ENCODE assay signal across 11 cellular contexts in the genomic region with DNA sequence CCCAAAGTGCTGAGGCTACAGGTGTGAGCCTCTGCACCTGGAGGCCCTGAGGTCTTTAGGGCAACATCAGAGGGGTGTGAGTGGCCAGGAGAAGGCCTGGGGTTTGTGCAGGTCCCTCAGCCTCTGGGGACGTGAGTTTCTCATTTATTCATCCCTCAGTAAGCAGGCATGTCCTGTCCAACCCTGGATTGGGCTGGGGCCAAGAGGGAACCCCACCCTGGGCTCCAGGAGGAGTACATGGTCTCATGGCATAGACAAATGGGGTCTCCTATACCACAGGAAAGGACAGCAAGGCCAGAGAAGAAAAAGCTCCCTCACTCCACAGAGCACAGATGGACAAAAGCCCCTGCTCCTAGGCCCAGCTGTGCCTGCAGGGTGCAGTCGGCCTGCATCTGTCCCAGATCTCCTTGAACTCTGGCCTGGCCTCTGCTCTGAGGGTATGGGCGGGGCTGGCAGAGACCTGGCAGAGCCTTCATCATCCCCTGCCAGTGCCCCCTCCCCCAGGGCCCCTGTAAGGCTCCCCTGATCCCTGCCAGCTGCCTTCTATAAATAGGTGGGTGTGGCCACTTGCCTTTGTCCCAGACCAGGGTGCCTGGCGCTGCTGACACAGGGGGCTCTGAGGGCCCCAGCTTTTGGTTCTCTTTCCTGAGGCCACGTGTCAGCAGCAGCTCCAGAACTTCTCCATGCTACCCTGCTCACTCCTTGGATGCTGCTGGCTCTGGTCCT. TPM values are rescaled to one million over a fixed set of nuclear protein-coding genes. Genes with fewer than 3 reads are reported as not detected.
DNase-seq lines count a peak whose midpoint lies in the region; ATAC-seq and TF ChIP-seq lines count a peak whose summit lies in the region.
"Had no signal": no experiment of that assay in that cellular context is flagged by ENCODE, and none has a peak within 500 bp of the region (broad histone marks: within the 10 kb centered on the region; RNA-seq: fewer than 3 reads in every experiment).

No MANE protein-coding gene starts in this region.

- ATAC-seq in left cardiac atrium = peak; percentile 42 to 43
- ATAC-seq in HG03565 (IDR thresholded peaks at IDR 0.05; ENCODE audit: unreplicated experiment) = no peak
- ATAC-seq in GM18873 (IDR thresholded peaks at IDR 0.05; ENCODE audit: low FRiP score, unreplicated experiment) = no peak

- H3K27me3 ChIP-seq in Peyer's patch (no peaks in the 10 kb centered on the region), spleen (replicated peaks in 1 of 7) (no peaks in the 10 kb centered on the region)

- no peaks in the 10 kb centered on the region for H3K9me3 ChIP-seq in Peyer's patch
- H3K9me3 ChIP-seq in spleen = no peaks in the 10 kb centered on the region

- TF ChIP-seq CTCF in Peyer's patch (IDR thresholded peaks at IDR 0.05) (no peak), spleen (IDR thresholded peaks at IDR 0.05 in 8 of 11, conservative IDR thresholded peaks at IDR 0.05 in 3 of 11) (no peak)

- intact Hi-C loops in left cardiac atrium (cut with DNase I) = no loop called here
- intact Hi-C loops in spleen (cut with DNase I; ENCODE audit: low total_unique reads) = no loop called here

- TF ChIP-seq POLR2A in Peyer's patch (IDR thresholded peaks at IDR 0.05) (no peak), spleen (IDR thresholded peaks at IDR 0.05) (no peak)

- H3K36me3 ChIP-seq in Peyer's patch (no peaks in the 10 kb centered on the region), spleen (peaks cover 0 to 1% (median 0%) of the 10 kb centered on the region in 6 donors)

- WGBS in spleen, 5 donors = 19 to 54% (median 42%) methylated on average over 2 to 5 of the region's 5 CpGs

- H3K4me1 ChIP-seq in Peyer's patch (peaks cover 0 to 59% (median 4%) of the 10 kb centered on the region in 4 donors), spleen (peaks cover 0 to 42% (median 14%) of the 10 kb centered on the region in 6 donors)

- peak overlapping the region in 3 of 4 donors; percentile 36 to 89 (median 78) for H3K27ac ChIP-seq in Peyer's patch
- peak overlapping the region in 6 of 8 donors; percentile 7 to 69 (median 26) for H3K27ac ChIP-seq in spleen

- H3K4me3 ChIP-seq in Peyer's patch = no peak overlapping the region
- no peak overlapping the region for H3K4me3 ChIP-seq in spleen

- DNase-seq in H4 (ENCODE audit: low spot score) (peak; percentile 48), Peyer's patch (peak in 1 of 3 donors; percentile 62), left cardiac atrium (peak; percentile 78), spleen (no peak), midbrain (lab: John Stamatoyannopoulos, UW) (no peak), nucleus accumbens (lab: John Stamatoyannopoulos, UW) (no peak)
- DNase-seq: immature natural killer cell, NCI-H226 had no signal

RNA-seq across cellular contexts. Expression of a gene that starts 34.6 kb away (rescaled TPM):
- 0.48 and 2.2 TPM in 2 replicates for total RNA-seq in H4 (2014; rRNA removed; shearing (Covaris generic))
- total RNA-seq in Peyer's patch (10 to 100 TPM in 2 of 4 donors, 1 to 10 TPM in 2; 6.2 to 17.3 (median 9.1) TPM), left cardiac atrium (100 to 1,000 TPM in 1 of 2 donors, 10 to 100 TPM in 1; 56.0 to 108 TPM), spleen (10 to 100 TPM; 13.3 to 45.2 (median 23.1) TPM)
- polyA plus RNA-seq in spleen = 10 to 100 TPM in 1 of 3 donors, 1 to 10 TPM in 2; 7.3 to 22.1 (median 9.0) TPM
- total RNA-seq: activated T-helper 2 cell treated with anti-CD3 and anti-CD28 coated beads, Interferon-gamma antibody, Interleukin-2, Interleukin-4, amounts not matched to agents 10 μg/mL and 5 μg/mL and 100 μg/mL, durations not matched to agents 14 hours and 24 hours and 36 hours had no signal

RNA-seq across cellular contexts. Expression of a gene that starts 36.9 kb away (rescaled TPM):
- total RNA-seq in H4 (2014; rRNA removed; shearing (Covaris generic)) = 44.0 and 48.4 TPM in 2 replicates
- total RNA-seq in Peyer's patch (100 to 1,000 TPM in 2 of 4 donors, 10 to 100 TPM in 2; 59.4 to 147 (median 117) TPM), left cardiac atrium (100 to 1,000 TPM; 295 to 306 TPM), spleen (100 to 1,000 TPM in 4 of 7 donors, 10 to 100 TPM in 3; 61.7 to 134 (median 101) TPM)
- 10 to 100 TPM; 37.3 to 79.7 (median 66.7) TPM for polyA plus RNA-seq in spleen

RNA-seq across cellular contexts. Expression of a gene that starts 45.7 kb away (rescaled TPM):
- total RNA-seq in H4 (2014; rRNA removed; shearing (Covaris generic)) = not detected in 2 replicates
- total RNA-seq in Peyer's patch (not detected), left cardiac atrium (under 1 TPM; 0.42 to 0.77 TPM), spleen (1 to 10 TPM in 4 of 7 donors, under 1 TPM in 1, not detected in 2; 0.63 to 1.7 (median 1.1) TPM)
- polyA plus RNA-seq in spleen = not detected

Comparison
In these comparisons a context has a peak if more than half of its experiments do, and no peak if none do; other contexts are left out.
1. DNase-seq: peak in H4 (single experiment) and left cardiac atrium (single experiment); none in spleen (single experiment), midbrain (single experiment) and nucleus accumbens (0 of 56).
2. ATAC-seq: peak in left cardiac atrium (2 of 2); none in HG03565 (single experiment) and GM18873 (single experiment).